ENCODE assay signal across 8 cellular contexts in the genomic region with DNA sequence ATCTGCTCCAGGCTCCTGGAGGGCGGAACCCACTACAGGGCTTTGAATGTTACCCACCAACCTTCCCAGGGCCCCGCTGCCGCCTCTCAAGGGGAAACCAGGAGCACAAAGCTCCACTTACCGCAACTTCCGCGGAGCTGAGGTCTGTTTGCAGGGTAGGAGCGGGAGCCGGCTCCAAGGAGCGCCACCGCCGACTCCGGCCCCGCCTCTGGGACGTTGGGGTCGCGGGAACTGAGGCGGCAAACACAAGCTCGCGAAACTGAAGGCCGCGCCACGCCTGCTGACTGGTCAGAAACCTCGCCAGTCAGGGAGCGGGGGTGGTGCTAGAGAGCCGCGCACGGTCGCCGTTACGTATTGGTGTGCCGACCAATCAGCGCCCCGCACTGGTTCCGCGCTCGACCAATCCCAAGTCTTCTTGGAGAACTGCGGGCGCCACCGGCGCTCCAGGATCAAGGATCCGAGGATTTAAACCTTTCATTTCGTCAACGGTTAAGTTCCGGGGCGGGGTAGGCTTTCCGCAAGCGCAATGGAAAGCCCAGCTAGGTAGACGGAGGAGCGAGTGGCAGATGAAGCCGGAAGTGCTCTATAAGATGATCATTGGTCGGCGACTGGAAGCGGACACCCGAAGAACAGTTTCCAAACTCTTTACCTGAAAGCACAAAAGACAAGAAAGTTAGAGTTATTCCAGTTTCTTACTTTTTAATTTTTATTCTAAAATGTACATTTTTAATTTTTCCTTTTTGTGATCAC. TPM values are rescaled to one million over a fixed set of nuclear protein-coding genes. Genes with fewer than 3 reads are reported as not detected.
DNase-seq lines count a peak whose midpoint lies in the region; ATAC-seq, FAIRE-seq and TF ChIP-seq lines count a peak whose summit lies in the region.

A gene (minus strand): TSS at position 233 of the 750 bp plus-strand sequence. CDS start 3,828 bp downstream, outside the sequence.

- no peaks in the 10 kb centered on the region for H3K27me3 Mint-ChIP-seq in T-cell

- intact Hi-C loops in adrenal gland (cut with DNase I) (no loop called here), heart left ventricle (cut with DNase I) (loop anchor here in 5 of 10 donors (1.0 to 2.0 kb wide), 3 partner anchors 19 to 21 kb away; a partner anchor contains a TSS), upper lobe of right lung (cut with DNase I) (no loop called here)

- no peaks in the 10 kb centered on the region for H3K9me3 Mint-ChIP-seq in T-cell

- TF ChIP-seq CTCF in adrenal gland (IDR thresholded peaks at IDR 0.05) (no peak), heart left ventricle (IDR thresholded peaks at IDR 0.05) (peak in 3 of 12 donors; percentile 25 to 38 (median 26)), upper lobe of right lung (IDR thresholded peaks at IDR 0.05) (peak; percentile 19)

- peak within 1 kb of the TSS; percentile 48 to 69 (median 66) for H3K4me3 ChIP-seq in adrenal gland
- H3K4me3 ChIP-seq in heart left ventricle: peak within 1 kb of the TSS; percentile 32 to 88 (median 68)
- H3K4me3 ChIP-seq in upper lobe of right lung: peak within 1 kb of the TSS; percentile 72

- H3K4me1 Mint-ChIP-seq in T-cell: peaks cover 15 to 18% (median 16%) of the 10 kb centered on the region in 3 donors

- CTCF ChIA-PET in T-cell (lab: Charles Lee): interaction anchor here in 1 of 2 donors (0.6 to 2.2 kb wide), 5 partner anchors 11 to 123 kb away, joined by 3 to 14 read pairs (median 5); a partner anchor contains a TSS

- H3K9me3 ChIP-seq in adrenal gland (replicated peaks in 1 of 3) (no peaks in the 10 kb centered on the region), heart left ventricle (no peaks in the 10 kb centered on the region), upper lobe of right lung (no peaks in the 10 kb centered on the region)

- peak within 1 kb of the TSS; percentile 92 to 96 (median 93) for H3K4me3 Mint-ChIP-seq in T-cell

- peaks cover 7 to 8% of the 10 kb centered on the region in 2 donors for H3K4me1 ChIP-seq in adrenal gland (replicated peaks in 1 of 2)
- H3K4me1 ChIP-seq in heart left ventricle: peaks cover 0 to 13% (median 7%) of the 10 kb centered on the region in 12 donors
- peaks cover 6% of the 10 kb centered on the region for H3K4me1 ChIP-seq in upper lobe of right lung

- ATAC-seq in HG02840 (IDR thresholded peaks at IDR 0.05; ENCODE audit: low FRiP score, unreplicated experiment) (peak; percentile 98), T-cell (replicated peaks in 1 of 4) (peak; percentile 95 to 99 (median 98)), heart left ventricle (peak; percentile 100), upper lobe of right lung (peak; percentile 100)

- WGBS in adrenal gland, 4 donors: 0% methylated on average over 12 to 54 of the region's 54 CpGs
- WGBS in heart left ventricle, 4 donors: 0 to 1% (median 0%) methylated on average over 32 to 54 of the region's 54 CpGs

- peak within 1 kb of the TSS in 4 of 5 donors; percentile 61 to 84 (median 70) for H3K27ac ChIP-seq in adrenal gland
- peak within 1 kb of the TSS in 11 of 12 donors; percentile 60 to 90 (median 78) for H3K27ac ChIP-seq in heart left ventricle
- peak within 1 kb of the TSS; percentile 64 for H3K27ac ChIP-seq in upper lobe of right lung

- FAIRE-seq in GM12891 (lab: Jason Lieb, UNC): peak; percentile 91

- H3K27me3 ChIP-seq in adrenal gland (no peaks in the 10 kb centered on the region), heart left ventricle (no peaks in the 10 kb centered on the region), upper lobe of right lung (no peaks in the 10 kb centered on the region)

- H3K27ac Mint-ChIP-seq in T-cell: peak within 1 kb of the TSS; percentile 93 to 98

- H3K36me3 Mint-ChIP-seq in T-cell: no peaks in the 10 kb centered on the region

- DNase-seq in GM12891 (ENCODE audit: insufficient read length, low spot score) (peak; percentile 86), NCI-H1436 treated with DMSO at 0.1 percent for 48 hours (lab: John Stamatoyannopoulos, UW) (peak; percentile 97), T-cell (peak; percentile 85 to 95 (median 93)), adrenal gland (peak; percentile 98 to 100 (median 99)), heart left ventricle (peak; percentile 98 to 99 (median 99)), pons (ENCODE audit: low spot score) (peak; percentile 99), upper lobe of right lung (peak; percentile 99)

- POLR2A ChIA-PET in T-cell (lab: Charles Lee): interaction anchor here in 1 of 2 donors (0.6 to 1.0 kb wide), 3 partner anchors 17 to 186 kb away, joined by 3 to 7 read pairs (median 5); a partner anchor contains a TSS

- TF ChIP-seq POLR2A in GM12891 (IDR thresholded peaks at IDR 0.05; ENCODE audit: low read depth, low read length) (peak; percentile 88), adrenal gland (IDR thresholded peaks at IDR 0.05) (peak in 1 of 2 donors; percentile 74), heart left ventricle (IDR thresholded peaks at IDR 0.05) (peak in 1 of 2 donors; percentile 38)

- H3K36me3 ChIP-seq in adrenal gland (replicated peaks in 1 of 2): no peaks in the 10 kb centered on the region
- peaks cover 0 to 5% (median 0%) of the 10 kb centered on the region in 9 donors for H3K36me3 ChIP-seq in heart left ventricle
- no peaks in the 10 kb centered on the region for H3K36me3 ChIP-seq in upper lobe of right lung

TF ChIP-seq in GM12891, 5 proteins besides CTCF, POLR2A, EP300 and RAD21:
- TF ChIP-seq TAF1 (IDR thresholded peaks at IDR 0.05; ENCODE audit: low read depth, low read length): peak; percentile 88
- TF ChIP-seq PAX5 (IDR thresholded peaks at IDR 0.05; ENCODE audit: insufficient read depth, low read length, severe bottlenecking): no peak
- TF ChIP-seq POU2F2 (IDR thresholded peaks at IDR 0.05; ENCODE audit: low read depth, low read length): 0 out of 2 replicates have a peak, but pooled peaks have one; percentile 22
- peak; percentile 26; the same call in 1 of the 2 replicates for TF ChIP-seq SPI1 (IDR thresholded peaks at IDR 0.05; ENCODE audit: low read depth, low read length)
- peak; percentile 80; the same call in 1 of the 2 replicates for TF ChIP-seq POLR2AphosphoS5 (IDR thresholded peaks at IDR 0.05; ENCODE audit: low read depth, low read length)

RNA-seq across cellular contexts. Expression of the gene that starts here (rescaled TPM):
- 7.2 TPM for polyA plus RNA-seq in GM12891 (2012; ENCODE audit: low read depth, missing spikeins)
- 1 to 10 TPM in 4 of 5 donors, under 1 TPM in 1; 0.85 to 3.4 (median 1.7) TPM for total RNA-seq in T-cell
- total RNA-seq in adrenal gland: 1 to 10 TPM in 6 of 8 donors, under 1 TPM in 2; 0.83 to 6.8 (median 1.4) TPM
- polyA plus RNA-seq in adrenal gland: 1 to 10 TPM in 1 of 3 donors, under 1 TPM in 2; 0.24 to 1.6 (median 0.37) TPM
- 1 to 10 TPM in 2 of 9 donors, under 1 TPM in 7; 0.30 to 3.1 (median 0.81) TPM for total RNA-seq in heart left ventricle
- under 1 TPM; 0.19 to 0.30 TPM for polyA plus RNA-seq in heart left ventricle
- 1.7 TPM for total RNA-seq in upper lobe of right lung

Comparison
In these comparisons a context has a peak if more than half of its experiments do, and no peak if none do; other contexts are left out.
1. Peak in every context shown above with its lines: DNase-seq, ATAC-seq, H3K4me3 ChIP-seq and H3K27ac ChIP-seq.